11 cellular contexts compared by ENCODE assay signal in the genomic region with DNA sequence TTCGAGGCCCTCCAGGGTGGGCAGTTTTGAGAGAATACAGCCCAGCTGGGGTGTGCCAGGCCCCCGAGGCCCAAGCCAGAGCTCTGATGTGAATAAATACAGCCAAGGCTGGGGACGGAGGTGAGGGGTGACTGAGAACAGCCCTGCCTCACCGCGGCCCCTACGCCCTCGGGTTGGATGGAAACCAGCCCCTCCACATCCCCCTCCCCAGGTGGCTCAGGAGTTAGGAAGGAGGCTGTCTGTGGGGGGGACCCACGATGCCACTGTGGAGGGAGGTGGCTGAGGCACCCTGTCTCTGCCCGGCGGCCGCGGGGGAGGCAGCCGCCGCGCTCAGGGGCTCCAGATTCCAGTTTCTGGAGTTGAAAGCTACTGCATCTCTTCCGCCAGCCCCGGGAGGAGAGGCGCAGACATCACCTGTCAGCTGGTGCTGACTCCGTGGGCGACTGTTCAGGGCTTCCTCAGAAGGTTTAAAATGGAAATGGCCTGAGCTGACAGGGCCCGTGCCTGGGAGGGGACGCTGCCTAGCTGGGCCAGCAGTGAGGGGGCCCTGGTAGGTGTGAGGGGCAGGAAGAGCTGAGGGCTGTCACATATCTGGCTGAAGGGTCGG.
DNase-seq lines count a peak whose midpoint lies in the region; ATAC-seq, FAIRE-seq and TF ChIP-seq lines count a peak whose summit lies in the region.
"Had no signal": no experiment of that assay in that cellular context is flagged by ENCODE, and none has a peak within 500 bp of the region (broad histone marks: within the 10 kb centered on the region; RNA-seq: fewer than 3 reads in every experiment).

No MANE protein-coding gene starts in this region.

- H3K27me3 Mint-ChIP-seq in stimulated activated naive B cell treated with anti-CD40 and anti-IgM and Interleukin-4, amounts not matched to agents 10 μg/mL and 1 μg/mL and 100 μg/mL, for 72 hours: peaks cover 51 to 54% of the 10 kb centered on the region in 2 donors

- H3K4me3 ChIP-seq in iPS-20b (ENCODE audit: low read length): peak overlapping the region; percentile 45; the same call in 1 of the 2 replicates

- no peak for FAIRE-seq in GM19239 (lab: Jason Lieb, UNC)
- FAIRE-seq: endothelial cell of umbilical vein, G401.6, urothelium cell line had no signal

- peaks cover 0 to 2% of the 10 kb centered on the region in 2 donors for H3K9me3 Mint-ChIP-seq in stimulated activated naive B cell treated with anti-CD40 and anti-IgM and Interleukin-4, amounts not matched to agents 10 μg/mL and 1 μg/mL and 100 μg/mL, for 72 hours

- DNase-seq in NCI-H2227 (lab: John Stamatoyannopoulos, UW; ENCODE audit: unreplicated experiment) (peak; percentile 27), NCI-H2227 treated with DMSO at 0.1 percent for 48 hours (lab: John Stamatoyannopoulos, UW) (no peak), DMS153 (lab: John Stamatoyannopoulos, UW) (no peak), GM19239 (ENCODE audit: insufficient read length, low spot score) (no peak)
- DNase-seq in stimulated activated naive B cell treated with anti-CD40 and anti-IgM and Interleukin-4, amounts not matched to agents 10 μg/mL and 1 μg/mL and 100 μg/mL, for 72 hours: no peak

- H3K36me3 ChIP-seq in iPS-20b (ENCODE audit: insufficient read depth, low read depth, low read length): no peaks in the 10 kb centered on the region

- no peak overlapping the region for H3K27ac Mint-ChIP-seq in stimulated activated naive B cell treated with anti-CD40 and anti-IgM and Interleukin-4, amounts not matched to agents 10 μg/mL and 1 μg/mL and 100 μg/mL, for 72 hours

- H3K4me3 Mint-ChIP-seq in stimulated activated naive B cell treated with anti-CD40 and anti-IgM and Interleukin-4, amounts not matched to agents 10 μg/mL and 1 μg/mL and 100 μg/mL, for 72 hours: peak overlapping the region in 1 of 2 donors; percentile 28

- H3K9ac ChIP-seq in iPS-20b (ENCODE audit: low read depth, low read length): no peak overlapping the region

- peaks cover 11 to 15% of the 10 kb centered on the region in 2 donors for H3K4me1 Mint-ChIP-seq in stimulated activated naive B cell treated with anti-CD40 and anti-IgM and Interleukin-4, amounts not matched to agents 10 μg/mL and 1 μg/mL and 100 μg/mL, for 72 hours

- H3K9me3 ChIP-seq in iPS-20b (ENCODE audit: insufficient read depth, low read depth, low read length): no peaks in the 10 kb centered on the region

- H3K27me3 ChIP-seq in iPS-20b (ENCODE audit: insufficient read depth, low read length): peaks cover 97% of the 10 kb centered on the region

- H3K36me3 Mint-ChIP-seq in stimulated activated naive B cell treated with anti-CD40 and anti-IgM and Interleukin-4, amounts not matched to agents 10 μg/mL and 1 μg/mL and 100 μg/mL, for 72 hours: peaks cover 4 to 5% of the 10 kb centered on the region in 2 donors

- H3K27ac ChIP-seq in iPS-20b (ENCODE audit: low read length): no peak overlapping the region

- H3K4me1 ChIP-seq in iPS-20b (ENCODE audit: insufficient read depth, low read length): no peaks in the 10 kb centered on the region; the same call in 1 of the 2 replicates

- peak; percentile 3; the same call in 2 of the 3 replicates for ATAC-seq in SK-N-SH treated with all-trans-retinoic acid at 6 μM for 48 hours
- ATAC-seq in stimulated activated naive B cell treated with anti-CD40 and anti-IgM and Interleukin-4, amounts not matched to agents 10 μg/mL and 1 μg/mL and 100 μg/mL, for 72 hours (replicated peaks): peak; percentile 20 to 25
- no peak for ATAC-seq in GM19395 (IDR thresholded peaks at IDR 0.05; ENCODE audit: unreplicated experiment)

TF ChIP-seq in SK-N-SH treated with all-trans-retinoic acid at 6 μM for 48 hours, 23 proteins besides CTCF, POLR2A, EP300 and RAD21:
- TF ChIP-seq BACH2 (CRISPR knock-in tag; IDR thresholded peaks at IDR 0.05; ENCODE audit: borderline replicate concordance): no peak
- TF ChIP-seq ZNF70 (CRISPR knock-in tag; IDR thresholded peaks at IDR 0.05): peak; percentile 47; the same call in 1 of the 2 replicates
